Comparison of ENCODE assay signal across 14 cellular contexts in genomic region chr9:75775173-75775572, GRCh38.
DNase-seq lines count a peak whose midpoint lies in the region; ATAC-seq, FAIRE-seq and TF ChIP-seq lines count a peak whose summit lies in the region.
"Had no signal": no experiment of that assay in that cellular context is flagged by ENCODE, and none has a peak within 500 bp of the region (broad histone marks: within the 10 kb centered on the region; RNA-seq: fewer than 3 reads in every experiment).

No MANE protein-coding gene starts in this region.

- no TSS peak for BruUV-seq in GM12878 (replicated peaks; lab: Mats Ljungman, UMichigan)

- DNase-seq in SJCRH30 (peak; percentile 36), GM12878 (ENCODE audit: low read depth, low spot score) (no peak), left ventricle myocardium inferior (peak; percentile 36), thyroid gland (peak; percentile 76 to 81), prostate gland (ENCODE audit: low spot score) (no peak)
- DNase-seq: CD8-positive, alpha-beta T cell; COR-L47; DMS153 had no signal

- H4K20me1 ChIP-seq in GM12878 (ENCODE audit: control insufficient read depth, insufficient read depth): no peaks in the 10 kb centered on the region

- no peaks in the 10 kb centered on the region for H3K4me1 ChIP-seq in SJCRH30
- H3K4me1 ChIP-seq in GM12878 (ENCODE audit: control insufficient read depth, insufficient read depth, low read length): no peaks in the 10 kb centered on the region
- H3K4me1 ChIP-seq in left ventricle myocardium inferior: no peaks in the 10 kb centered on the region
- H3K4me1 ChIP-seq in thyroid gland: no peaks in the 10 kb centered on the region
- H3K4me1 ChIP-seq in prostate gland (replicated peaks): no peaks in the 10 kb centered on the region

- H3K36me3 ChIP-seq in SJCRH30: no peaks in the 10 kb centered on the region
- no peaks in the 10 kb centered on the region for H3K36me3 ChIP-seq in GM12878 (ENCODE audit: control insufficient read depth in 2 of 2, insufficient read depth in 2 of 2, low read length in 1 of 2)
- no peaks in the 10 kb centered on the region for H3K36me3 ChIP-seq in left ventricle myocardium inferior
- H3K36me3 ChIP-seq in thyroid gland: no peaks in the 10 kb centered on the region
- no peaks in the 10 kb centered on the region for H3K36me3 ChIP-seq in prostate gland

- H3K4me3 ChIP-seq in SJCRH30 (no peak overlapping the region), GM12878 (no peak overlapping the region), left ventricle myocardium inferior (no peak overlapping the region), thyroid gland (replicated peaks in 1 of 3) (no peak overlapping the region), prostate gland (no peak overlapping the region)

- intact Hi-C loops in GM12878 (cut with micrococcal nuclease; ENCODE audit: unreplicated experiment) (no loop called here), left ventricle myocardium inferior (cut with micrococcal nuclease) (no loop called here), thyroid gland (cut with DNase I) (no loop called here), prostate gland (cut with DNase I) (no loop called here)

- CTCF ChIA-PET in GM12878 (lab: Yijun Ruan, JAX): no interaction called here

- TF ChIP-seq POLR2A in GM12878 (IDR thresholded peaks at IDR 0.05; ENCODE audit: low read depth, low read length) (no peak), thyroid gland (IDR thresholded peaks at IDR 0.05) (no peak), prostate gland (IDR thresholded peaks at IDR 0.05) (no peak)

- TF ChIP-seq RAD21 in GM12878 (IDR thresholded peaks at IDR 0.05; ENCODE audit: insufficient read depth, low read depth, low read length): no peak

- ATAC-seq in GM12878 (peak; percentile 31; the same call in 2 of the 3 replicates), HG03460 (IDR thresholded peaks at IDR 0.05; ENCODE audit: unreplicated experiment) (no peak)
- ATAC-seq: CD8-positive, alpha-beta T cell; HCT116 had no signal

- SMC1A ChIA-PET in GM12878 (lab: Charles Lee; ENCODE audit: uncharacterized antibody, unreplicated experiment): no interaction called here

- in situ Hi-C loops in GM12878 (cut with MboI): no loop called here

- TF ChIP-seq CTCF in GM12878 (IDR thresholded peaks at IDR 0.05 in 2 of 3, conservative IDR thresholded peaks at IDR 0.05 in 1 of 3; ENCODE audit: control insufficient read depth in 2 of 3, extremely low read depth in 1 of 3, insufficient read depth in 1 of 3, low read depth in 3 of 3, low read length in 3 of 3) (no peak), left ventricle myocardium inferior (IDR thresholded peaks at IDR 0.05; ENCODE audit: borderline replicate concordance) (no peak), thyroid gland (IDR thresholded peaks at IDR 0.05) (no peak), prostate gland (IDR thresholded peaks at IDR 0.05) (no peak)

- WGBS in GM12878 (ENCODE audit: insufficient coverage, insufficient replicate concordance, low lambda C conversion rate, missing lambda C conversion rate): 48% methylated on average over 2 of the region's 2 CpGs
- WGBS in thyroid gland, 2 donors: 50 to 54% methylated on average over 2 of the region's 2 CpGs
- WGBS in prostate gland: 83% methylated on average over 2 of the region's 2 CpGs

- H3K4me2 ChIP-seq in GM12878 (ENCODE audit: control insufficient read depth, insufficient read depth): no peak overlapping the region

- TF ChIP-seq EP300 in GM12878 (IDR thresholded peaks at IDR 0.05; ENCODE audit: borderline replicate concordance in 1 of 2, control insufficient read depth in 1 of 2, low read depth in 2 of 2, low read length in 2 of 2): no peak

- H3K27ac ChIP-seq in SJCRH30 (no peak overlapping the region), GM12878 (ENCODE audit: control insufficient read depth, insufficient read depth) (no peak overlapping the region), left ventricle myocardium inferior (replicated peaks) (no peak overlapping the region), thyroid gland (peak overlapping the region in 1 of 3 donors; percentile 27), prostate gland (no peak overlapping the region)
- H3K27ac ChIP-seq: HL-60 had no signal

- FAIRE-seq in GM12878 (lab: Jason Lieb, UNC): no peak
- FAIRE-seq: D721Med, GM18507, H54 had no signal

- H2AFZ ChIP-seq in GM12878 (ENCODE audit: control insufficient read depth, low read depth, low read length): no peak overlapping the region

- POLR2A ChIA-PET in GM12878 (lab: Charles Lee): no interaction called here

- H3K27me3 ChIP-seq in SJCRH30 (0 out of 2 replicates have a peak, but pooled peaks cover 5% of the 10 kb centered on the region), GM12878 (replicated peaks in 1 of 2; ENCODE audit: control insufficient read depth in 2 of 2, insufficient read depth in 2 of 2, low read length in 1 of 2) (no peaks in the 10 kb centered on the region), left ventricle myocardium inferior (ENCODE audit: low read depth) (no peaks in the 10 kb centered on the region), thyroid gland (no peaks in the 10 kb centered on the region), prostate gland (replicated peaks; ENCODE audit: insufficient read depth) (no peaks in the 10 kb centered on the region)

- H3K79me2 ChIP-seq in GM12878 (ENCODE audit: control insufficient read depth, insufficient read depth, low read length): no peaks in the 10 kb centered on the region

- H3K9ac ChIP-seq in GM12878 (ENCODE audit: control insufficient read depth, insufficient read depth, low read length): no peak overlapping the region

- RAD21 ChIA-PET in GM12878 (lab: Charles Lee; ENCODE audit: unreplicated experiment): no interaction called here

- no peaks in the 10 kb centered on the region for H3K9me3 ChIP-seq in SJCRH30 (replicated peaks)
- no peaks in the 10 kb centered on the region for H3K9me3 ChIP-seq in GM12878 (replicated peaks; ENCODE audit: control insufficient read depth, insufficient read depth, low read length)
- H3K9me3 ChIP-seq in left ventricle myocardium inferior (replicated peaks): peaks cover 18% of the 10 kb centered on the region
- no peaks in the 10 kb centered on the region for H3K9me3 ChIP-seq in thyroid gland
- no peaks in the 10 kb centered on the region for H3K9me3 ChIP-seq in prostate gland

TF ChIP-seq in GM12878, 131 proteins besides CTCF, POLR2A, EP300 and RAD21:
- TF ChIP-seq TBL1XR1 (IDR thresholded peaks at IDR 0.05; ENCODE audit: low read depth, low read length) (no peak), HCFC1 (IDR thresholded peaks at IDR 0.05; ENCODE audit: low read length) (no peak), CHD2 (IDR thresholded peaks at IDR 0.05; ENCODE audit: borderline replicate concordance, low read depth, low read length) (no peak), ZBED1 (IDR thresholded peaks at IDR 0.05; ENCODE audit: borderline replicate concordance) (no peak)
TF ChIP-seq in GM12878: peak in this region for 0.

Comparison
In these comparisons a context has a peak if more than half of its experiments do, and no peak if none do; other contexts are left out.
1. DNase-seq: peak in SJCRH30 (2 of 2), left ventricle myocardium inferior (single experiment) and thyroid gland (2 of 2); none in GM12878 (single experiment) and prostate gland (single experiment).